ENCODE assay signal across 1 cellular context in genomic region chr12:92988622-92989130, GRCh38.
TF ChIP-seq lines count a peak whose summit lies in the region.

No MANE protein-coding gene starts in this region.

TF ChIP-seq in HepG2, 621 proteins besides CTCF, POLR2A, EP300 and RAD21 (continued from another document):
- TF ChIP-seq NFAT5 (CRISPR knock-in tag; IDR thresholded peaks at IDR 0.05) (no peak), ASH2L (IDR thresholded peaks at IDR 0.05; ENCODE audit: insufficient read length, low read depth, low read length) (peak; percentile 12)
